8 cellular contexts compared by ENCODE assay signal in the genomic region with DNA sequence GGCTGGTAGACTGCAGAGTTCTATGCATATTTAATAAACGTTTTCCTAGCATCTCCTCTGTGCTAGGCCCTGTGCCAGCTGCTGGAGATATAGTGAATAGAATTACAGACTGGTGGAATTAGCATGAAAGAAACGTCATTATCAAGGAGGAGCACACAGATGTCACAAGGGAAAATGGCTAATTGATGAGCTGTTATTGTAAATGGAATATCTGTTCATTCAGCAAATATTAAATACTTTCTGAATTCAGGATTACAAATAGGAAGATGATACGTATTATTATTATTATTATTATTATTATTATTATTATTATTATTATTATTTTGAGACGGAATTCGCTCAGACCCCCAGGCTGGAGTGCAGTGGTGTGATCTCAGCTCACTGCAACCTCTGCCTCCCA. TPM values are rescaled to one million over a fixed set of nuclear protein-coding genes. Genes with fewer than 3 reads are reported as not detected.
DNase-seq lines count a peak whose midpoint lies in the region; ATAC-seq and TF ChIP-seq lines count a peak whose summit lies in the region.

No MANE protein-coding gene starts in this region.

- H3K9me3 Mint-ChIP-seq in WTC11 = no peaks in the 10 kb centered on the region

- peak overlapping the region; percentile 68 to 89 for H3K4me3 ChIP-seq in gastroesophageal sphincter
- peak overlapping the region; percentile 87 for H3K4me3 ChIP-seq in smooth muscle cell

- H3K9me3 ChIP-seq in gastroesophageal sphincter (no peaks in the 10 kb centered on the region), smooth muscle cell (replicated peaks; ENCODE audit: low read depth) (no peaks in the 10 kb centered on the region)

- H3K36me3 Mint-ChIP-seq in WTC11 = peaks cover 20% of the 10 kb centered on the region

- H3K27me3 ChIP-seq in gastroesophageal sphincter (no peaks in the 10 kb centered on the region), smooth muscle cell (ENCODE audit: low read depth) (no peaks in the 10 kb centered on the region)

- POLR2A ChIA-PET in WTC11 (lab: Charles Lee) = no interaction called here

- H3K27ac Mint-ChIP-seq in WTC11 = no peak overlapping the region

- no peak for TF ChIP-seq EP300 in gastroesophageal sphincter (IDR thresholded peaks at IDR 0.05)

- H3K27me3 Mint-ChIP-seq in WTC11 (ENCODE audit: low read depth) = no peaks in the 10 kb centered on the region; the same call in 1 of the 2 replicates

- CTCF ChIA-PET in WTC11 (lab: Charles Lee) = interaction anchor here (0.7 to 2.3 kb wide), 7 partner anchors 21 to 245 kb away, joined by 3 to 9 read pairs (median 4); no protein-coding TSS in a partner anchor

- WGBS in gastroesophageal sphincter (ENCODE audit: low coverage in 1 of 2), 2 donors = 47 to 52% methylated on average over 5 of the region's 5 CpGs
- WGBS in smooth muscle cell (ENCODE audit: low lambda C conversion rate) = 79% methylated on average over 5 of the region's 5 CpGs

- H3K79me2 ChIP-seq in smooth muscle cell (ENCODE audit: low read depth) = peaks cover 55% of the 10 kb centered on the region

- peaks cover 18% of the 10 kb centered on the region for H4K20me1 ChIP-seq in smooth muscle cell (ENCODE audit: low read depth)

- peaks cover 12% of the 10 kb centered on the region for H3K4me1 Mint-ChIP-seq in WTC11

- H3K27ac ChIP-seq in gastroesophageal sphincter = no peak overlapping the region
- H3K27ac ChIP-seq in smooth muscle cell (ENCODE audit: low read depth) = no peak overlapping the region

- H2AFZ ChIP-seq in smooth muscle cell (ENCODE audit: low read depth) = no peak overlapping the region

- H3K36me3 ChIP-seq in gastroesophageal sphincter = peaks cover 0 to 35% of the 10 kb centered on the region in 2 donors
- peaks cover 3% of the 10 kb centered on the region for H3K36me3 ChIP-seq in smooth muscle cell (ENCODE audit: low read depth)

- DNase-seq in DMS 273 (lab: John Stamatoyannopoulos, UW; ENCODE audit: unreplicated experiment) (peak; percentile 25), DMS 273 treated with DMSO at 0.1 percent for 48 hours (lab: John Stamatoyannopoulos, UW) (no peak), WTC11 (ENCODE audit: low spot score) (no peak), smooth muscle cell (lab: John Stamatoyannopoulos, UW; ENCODE audit: unreplicated experiment) (no peak), C1 segment of cervical spinal cord (lab: John Stamatoyannopoulos, UW) (no peak)

- no peak for TF ChIP-seq CTCF in WTC11 (IDR thresholded peaks at IDR 0.05)
- no peak for TF ChIP-seq CTCF in gastroesophageal sphincter (IDR thresholded peaks at IDR 0.05)
- no peak for TF ChIP-seq CTCF in smooth muscle cell (IDR thresholded peaks at IDR 0.05; ENCODE audit: borderline replicate concordance, insufficient read depth, poor library complexity, severe bottlenecking)

- no peak for ATAC-seq in WTC11
- ATAC-seq in gastroesophageal sphincter = no peak
- no peak for ATAC-seq in GM21717 (IDR thresholded peaks at IDR 0.05; ENCODE audit: unreplicated experiment)
- ATAC-seq in HG03108 (IDR thresholded peaks at IDR 0.05; ENCODE audit: unreplicated experiment) = no peak

- peak overlapping the region; percentile 95 for H3K4me2 ChIP-seq in smooth muscle cell

- H3F3A ChIP-seq in smooth muscle cell (ENCODE audit: low read depth) = no peaks in the 10 kb centered on the region

- H3K9ac ChIP-seq in smooth muscle cell (ENCODE audit: low read depth) = peak overlapping the region; percentile 93

- H3K4me3 Mint-ChIP-seq in WTC11 = peak overlapping the region; percentile 93

- H3K4me1 ChIP-seq in gastroesophageal sphincter (peaks cover 4 to 47% (median 22%) of the 10 kb centered on the region in 3 donors), smooth muscle cell (ENCODE audit: low read depth) (peaks cover 7% of the 10 kb centered on the region)

- TF ChIP-seq POLR2A in gastroesophageal sphincter (IDR thresholded peaks at IDR 0.05) = no peak

TF ChIP-seq in WTC11, 78 proteins besides CTCF, POLR2A, EP300 and RAD21:
- TF ChIP-seq HMGA2 (CRISPR knock-in tag; IDR thresholded peaks at IDR 0.05) = peak; percentile 71; the same call in 1 of the 2 replicates
- no peak for TF ChIP-seq IRF2 (CRISPR knock-in tag; IDR thresholded peaks at IDR 0.05; ENCODE audit: borderline replicate concordance, low read depth)
- TF ChIP-seq, protein P1, sequence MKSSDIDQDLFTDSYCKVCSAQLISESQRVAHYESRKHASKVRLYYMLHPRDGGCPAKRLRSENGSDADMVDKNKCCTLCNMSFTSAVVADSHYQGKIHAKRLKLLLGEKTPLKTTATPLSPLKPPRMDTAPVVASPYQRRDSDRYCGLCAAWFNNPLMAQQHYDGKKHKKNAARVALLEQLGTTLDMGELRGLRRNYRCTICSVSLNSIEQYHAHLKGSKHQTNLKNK (CRISPR knock-in tag; IDR thresholded peaks at IDR 0.05) = no peak
- TF ChIP-seq TEAD1 (CRISPR knock-in tag; IDR thresholded peaks at IDR 0.05) = no peak
- TF ChIP-seq, protein P2, sequence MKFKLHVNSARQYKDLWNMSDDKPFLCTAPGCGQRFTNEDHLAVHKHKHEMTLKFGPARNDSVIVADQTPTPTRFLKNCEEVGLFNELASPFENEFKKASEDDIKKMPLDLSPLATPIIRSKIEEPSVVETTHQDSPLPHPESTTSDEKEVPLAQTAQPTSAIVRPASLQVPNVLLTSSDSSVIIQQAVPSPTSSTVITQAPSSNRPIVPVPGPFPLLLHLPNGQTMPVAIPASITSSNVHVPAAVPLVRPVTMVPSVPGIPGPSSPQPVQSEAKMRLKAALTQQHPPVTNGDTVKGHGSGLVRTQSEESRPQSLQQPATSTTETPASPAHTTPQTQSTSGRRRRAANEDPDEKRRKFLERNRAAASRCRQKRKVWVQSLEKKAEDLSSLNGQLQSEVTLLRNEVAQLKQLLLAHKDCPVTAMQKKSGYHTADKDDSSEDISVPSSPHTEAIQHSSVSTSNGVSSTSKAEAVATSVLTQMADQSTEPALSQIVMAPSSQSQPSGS (CRISPR knock-in tag; IDR thresholded peaks at IDR 0.05; ENCODE audit: borderline replicate concordance, low read depth) = no peak
TF ChIP-seq in WTC11: peak in this region for 1.

RNA-seq across cellular contexts. Expression of gene AAR2, which starts 1.2 kb away (rescaled TPM):
- total RNA-seq in WTC11 (2021) (22.5 to 24.9 TPM (median 24.7 TPM) in 3 replicates), gastroesophageal sphincter (10 to 100 TPM; 37.4 to 48.5 (median 38.9) TPM), smooth muscle cell (25.9 and 26.6 TPM in 2 replicates)
- polyA plus RNA-seq in smooth muscle cell = 37.5 and 39.9 TPM in 2 replicates
